25 cellular contexts compared by ENCODE assay signal in the genomic region with DNA sequence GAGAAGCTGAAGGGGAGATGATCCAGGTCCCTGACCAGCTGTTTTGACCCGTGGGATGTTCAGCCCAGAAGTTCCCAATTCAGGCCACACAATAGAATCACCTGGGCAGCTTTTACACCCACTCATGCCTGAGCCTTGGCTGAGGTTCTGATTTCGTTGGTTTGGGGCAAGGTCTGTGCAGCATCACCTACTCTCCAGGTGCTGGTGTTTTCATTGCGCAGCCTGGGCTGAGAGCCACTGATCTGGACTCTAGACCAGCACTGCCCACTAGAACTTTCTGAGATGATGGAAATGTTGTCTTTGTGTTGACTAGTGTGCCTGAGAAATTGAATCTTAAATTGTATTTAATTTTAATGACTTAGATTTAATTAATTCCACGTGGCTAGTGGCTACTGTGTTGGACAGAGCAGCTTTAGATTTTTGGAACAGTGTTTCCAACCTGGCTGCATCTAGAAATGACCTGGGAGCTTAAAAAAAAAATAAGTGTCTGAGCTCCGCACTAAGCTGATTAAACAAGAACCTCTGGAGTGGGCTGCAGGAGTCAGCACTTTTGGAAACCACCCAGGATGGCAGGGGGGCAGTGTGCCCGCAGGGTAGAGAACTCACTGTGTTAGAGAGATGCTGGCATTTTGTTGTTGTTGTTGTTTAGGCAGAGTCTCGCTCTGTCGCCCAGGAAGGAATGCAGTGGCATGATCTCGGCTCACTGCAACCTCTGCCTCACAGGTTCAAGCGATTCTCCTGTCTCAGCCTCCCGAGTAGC.
"Had no signal": no experiment of that assay in that cellular context is flagged by ENCODE, and none has a peak within 500 bp of the region (broad histone marks: within the 10 kb centered on the region; RNA-seq: fewer than 3 reads in every experiment).

No MANE protein-coding gene starts in this region.

- H3K27ac ChIP-seq: coronary artery, esophagus squamous epithelium, heart right ventricle, left lung, parathyroid adenoma, prostate gland, right atrium auricular region, testis, tibial nerve, upper lobe of right lung, uterus had no signal

- H3K4me1 Mint-ChIP-seq: naive thymus-derived CD8-positive, alpha-beta T cell; stimulated activated memory B cell treated with anti-CD40 and anti-IgM and Interleukin-4, amounts not matched to agents 10 μg/mL and 1 μg/mL and 100 μg/mL, for 72 hours had no signal

- H2AFZ ChIP-seq: parathyroid adenoma had no signal

- ATAC-seq: heart right ventricle; left cardiac atrium; left lung; naive thymus-derived CD8-positive, alpha-beta T cell; sciatic nerve; stimulated activated memory B cell treated with anti-CD40 and anti-IgM and Interleukin-4, amounts not matched to agents 10 μg/mL and 1 μg/mL and 100 μg/mL, for 72 hours; stimulated activated naive CD8-positive, alpha-beta T cell treated with anti-CD3 and anti-CD28 coated beads, Interleukin-15, Interleukin-2, amounts not matched to agents 100 U/mL and 50 U/mL, for 24 hours; upper lobe of right lung had no signal

- H3K36me3 Mint-ChIP-seq: naive thymus-derived CD8-positive, alpha-beta T cell; stimulated activated memory B cell treated with anti-CD40 and anti-IgM and Interleukin-4, amounts not matched to agents 10 μg/mL and 1 μg/mL and 100 μg/mL, for 72 hours had no signal

- H3K27me3 ChIP-seq: esophagus squamous epithelium, heart right ventricle, left lung, right atrium auricular region, testis, tibial nerve, upper lobe of right lung, uterus had no signal

- H3K4me3 ChIP-seq: coronary artery, esophagus squamous epithelium, heart right ventricle, left lung, prostate gland, right atrium auricular region, testis, tibial nerve, upper lobe of right lung, uterus had no signal

- H3K9me3 ChIP-seq: esophagus squamous epithelium, heart right ventricle, left lung, prostate gland, right atrium auricular region, testis, tibial nerve, upper lobe of right lung, uterus had no signal

- H3K27ac Mint-ChIP-seq: stimulated activated memory B cell treated with anti-CD40 and anti-IgM and Interleukin-4, amounts not matched to agents 10 μg/mL and 1 μg/mL and 100 μg/mL, for 72 hours had no signal

- H3K36me3 ChIP-seq: esophagus squamous epithelium, prostate gland, tibial nerve, upper lobe of right lung, uterus had no signal

- H3K4me1 ChIP-seq: esophagus squamous epithelium, left lung, parathyroid adenoma, prostate gland, testis, tibial nerve, upper lobe of right lung, uterus had no signal

- H3K4me3 Mint-ChIP-seq: naive thymus-derived CD8-positive, alpha-beta T cell; stimulated activated memory B cell treated with anti-CD40 and anti-IgM and Interleukin-4, amounts not matched to agents 10 μg/mL and 1 μg/mL and 100 μg/mL, for 72 hours had no signal

- H3K9ac ChIP-seq: parathyroid adenoma had no signal

- DNase-seq: dermis blood vessel endothelial cell; effector memory CD4-positive, alpha-beta T cell; erythroblast; esophagus squamous epithelium; foreskin melanocyte; glutamatergic neuron; heart right ventricle; hippocampal formation; left cardiac atrium; left lung; mesendoderm; stimulated activated CD4-positive, alpha-beta T cell treated with anti-CD3 and anti-CD28 coated beads, Interleukin-4, amount 100 ng/mL, for 4 hours; stimulated activated naive CD8-positive, alpha-beta T cell treated with anti-CD3 and anti-CD28 coated beads, Interleukin-15, Interleukin-2, amounts not matched to agents 100 U/mL and 50 U/mL, for 24 hours; substantia nigra; testis; upper lobe of right lung; uterus had no signal
